ENCODE assay signal across 26 cellular contexts in the genomic region with DNA sequence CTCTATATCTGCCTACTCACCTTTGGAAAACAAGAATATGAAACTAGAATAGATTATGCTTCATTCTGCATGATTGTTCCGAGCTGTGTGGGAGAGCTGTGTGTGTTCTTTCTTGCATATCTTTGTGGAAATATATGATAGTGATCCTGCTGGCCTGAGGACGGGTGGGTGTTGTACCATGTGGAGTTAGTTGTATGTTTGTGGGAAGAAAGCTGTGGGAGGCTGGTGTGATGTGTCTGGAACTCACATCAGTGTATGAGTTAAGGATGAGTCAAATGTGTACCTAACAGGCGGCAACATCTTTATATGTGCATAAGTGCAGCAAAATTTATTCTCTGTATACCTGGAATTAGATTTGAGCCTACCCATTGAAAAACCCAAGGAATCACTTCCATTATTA.
DNase-seq lines count a peak whose midpoint lies in the region; ATAC-seq and TF ChIP-seq lines count a peak whose summit lies in the region.
"Had no signal": no experiment of that assay in that cellular context is flagged by ENCODE, and none has a peak within 500 bp of the region (broad histone marks: within the 10 kb centered on the region; RNA-seq: fewer than 3 reads in every experiment).

No MANE protein-coding gene starts in this region.

- H3K4me3 ChIP-seq in astrocyte of the spinal cord (ENCODE audit: low read depth, low read length) (no peak overlapping the region), body of pancreas (no peak overlapping the region)
- H3K4me3 ChIP-seq: GM12878, lower lobe of right lung, Peyer's patch, psoas muscle, SK-N-MC, thoracic aorta had no signal

- no peaks in the 10 kb centered on the region for H3K27me3 ChIP-seq in body of pancreas
- H3K27me3 ChIP-seq: Peyer's patch had no signal

- TF ChIP-seq CTCF in astrocyte of the spinal cord (IDR thresholded peaks at IDR 0.05; ENCODE audit: low read depth, low read length) (no peak), body of pancreas (IDR thresholded peaks at IDR 0.05) (no peak)

- intact Hi-C loops in body of pancreas (cut with DNase I): no loop called here

- TF ChIP-seq POLR2A in body of pancreas (IDR thresholded peaks at IDR 0.05): no peak

- no peak for ATAC-seq in body of pancreas
- ATAC-seq: activated CD8-positive, alpha-beta memory T cell treated with anti-CD3 and anti-CD28 coated beads, Interleukin-2, amount 10 ng/mL, durations not matched to agents 7 days and 5 days; activated naive CD4-positive, alpha-beta T cell treated with anti-CD3 and anti-CD28 coated beads, Interleukin-2, amount 50 U/mL, for 72 hours; CD8-positive, alpha-beta T cell; GM12878; lower lobe of right lung; psoas muscle; stimulated activated memory B cell treated with anti-CD40 and anti-IgM and Interleukin-4, amounts not matched to agents 10 μg/mL and 1 μg/mL and 100 μg/mL, for 72 hours had no signal

- H3K27ac ChIP-seq in body of pancreas: no peak overlapping the region
- H3K27ac ChIP-seq: lower lobe of right lung, Peyer's patch, psoas muscle, SK-N-MC, thoracic aorta, VCaP had no signal

- H3K9me3 ChIP-seq in body of pancreas: no peaks in the 10 kb centered on the region
- H3K9me3 ChIP-seq: lower lobe of right lung, Peyer's patch, psoas muscle, thoracic aorta had no signal

- 40 to 48% methylated on average over 3 of the region's 3 CpGs for WGBS in body of pancreas, 2 donors

- in situ Hi-C loops in astrocyte of the spinal cord (cut with HindIII; ENCODE audit: low sequenced_read_pairs): no loop called here

- peak; percentile 94 for DNase-seq in NCI-H226
- DNase-seq in astrocyte of the spinal cord (ENCODE audit: low read depth, low spot score): peak; percentile 80
- peak; percentile 23 for DNase-seq in inferior parietal cortex (ENCODE audit: extremely low spot score)
- DNase-seq in superior temporal gyrus (ENCODE audit: extremely low spot score): peak; percentile 37
- DNase-seq in iPS-NIHi11 (ENCODE audit: low spot score): no peak
- no peak for DNase-seq in stimulated activated CD4-positive, alpha-beta T cell treated with anti-CD3 and anti-CD28 coated beads, Interleukin-4, amount 100 ng/mL, for 4 hours
- no peak for DNase-seq in body of pancreas
- DNase-seq: activated CD4-positive, alpha-beta T cell treated with anti-CD3 and anti-CD28 coated beads, Interleukin-2, amount 10 ng/mL, durations not matched to agents 24 days and 14 days; activated CD8-positive, alpha-beta memory T cell treated with anti-CD3 and anti-CD28 coated beads, Interleukin-2, amount 10 ng/mL, durations not matched to agents 7 days and 5 days; CD8-positive, alpha-beta T cell; cortex of kidney; HFFc6; islet precursor cell; lower lobe of right lung; NCI-H1417; NCI-H510A; NK-92 treated with Interleukin-12 subunit alpha and Interleukin-12 subunit beta, amount 100 ng/mL, for 24 hours; Peyer's patch; psoas muscle; stimulated activated CD4-positive, alpha-beta T cell treated with anti-CD3 and anti-CD28 coated beads, Interleukin-2, amount 100 ng/mL, for 24 hours had no signal

- H3K36me3 ChIP-seq in body of pancreas (replicated peaks in 1 of 2; ENCODE audit: insufficient read depth in 1 of 2, low read depth in 2 of 2): no peaks in the 10 kb centered on the region
- H3K36me3 ChIP-seq: lower lobe of right lung, Peyer's patch, thoracic aorta had no signal

- H3K4me1 ChIP-seq in body of pancreas: no peaks in the 10 kb centered on the region
- H3K4me1 ChIP-seq: lower lobe of right lung, Peyer's patch, psoas muscle had no signal

Comparison
In these comparisons a context has a peak if more than half of its experiments do, and no peak if none do; other contexts are left out.
1. DNase-seq: peak in NCI-H226 (single experiment), astrocyte of the spinal cord (single experiment), inferior parietal cortex (single experiment) and superior temporal gyrus (single experiment); none in iPS-NIHi11 (single experiment), stimulated activated CD4-positive, alpha-beta T cell treated with anti-CD3 and anti-CD28 coated beads, Interleukin-4, amount 100 ng/mL, for 4 hours (0 of 2) and body of pancreas (0 of 4).